Comparison of ENCODE assay signal across 20 cellular contexts in the genomic region with DNA sequence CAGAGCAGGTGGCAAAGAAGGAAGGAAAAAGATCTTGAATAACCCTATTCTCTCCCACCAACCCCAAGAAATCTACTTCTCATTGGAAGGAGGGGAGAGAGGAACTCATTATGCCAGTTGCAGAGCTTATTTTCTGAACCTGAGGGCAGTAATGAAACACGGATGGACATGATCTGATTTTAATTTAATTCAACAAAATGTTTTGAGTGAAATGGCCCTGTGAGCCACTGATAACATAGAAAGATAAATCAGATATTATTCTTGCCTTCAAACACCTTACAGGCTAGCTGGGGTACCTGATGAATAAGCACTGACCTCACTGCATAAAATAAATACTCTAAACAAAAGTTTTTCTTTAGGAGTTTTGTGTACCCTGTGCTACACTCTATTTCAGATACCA. TPM values are rescaled to one million over a fixed set of nuclear protein-coding genes. Genes with fewer than 3 reads are reported as not detected.
DNase-seq lines count a peak whose midpoint lies in the region; ATAC-seq and TF ChIP-seq lines count a peak whose summit lies in the region.
"Had no signal": no experiment of that assay in that cellular context is flagged by ENCODE, and none has a peak within 500 bp of the region (broad histone marks: within the 10 kb centered on the region; RNA-seq: fewer than 3 reads in every experiment).

No MANE protein-coding gene starts in this region.

- H3K27ac ChIP-seq in endodermal cell (ENCODE audit: low read depth, low read length): no peak overlapping the region
- H3K27ac ChIP-seq: epithelial cell of prostate, right atrium auricular region had no signal

- 88% methylated on average over 1 of the region's 1 CpG; no CpG with 5 or more reads in 1 of the 2 experiments for WGBS in endodermal cell (ENCODE audit: insufficient coverage in 1 of 2, insufficient read length in 1 of 2), 2 experiments

- CTCF ChIA-PET in activated CD8-positive, alpha-beta T cell treated with anti-CD3 and anti-CD28 coated beads, Interleukin-2, amount 10 ng/mL, durations not matched to agents 7 days and 5 days (lab: Charles Lee): interaction anchor here (0.9 to 3.4 kb wide), 10 partner anchors 9 to 103 kb away, joined by 3 to 23 read pairs (median 5); a partner anchor contains a TSS

- no peak overlapping the region for H3K4me3 ChIP-seq in endodermal cell (ENCODE audit: low read length)
- H3K4me3 ChIP-seq: breast epithelium, GM23338, right atrium auricular region had no signal

- peak overlapping the region; percentile 84 for H3K27ac Mint-ChIP-seq in activated CD8-positive, alpha-beta T cell treated with anti-CD3 and anti-CD28 coated beads, Interleukin-2, amount 10 ng/mL, durations not matched to agents 7 days and 5 days
- peak overlapping the region; percentile 89 for H3K27ac Mint-ChIP-seq in stimulated activated effector memory CD8-positive, alpha-beta T cell treated with anti-CD3 and anti-CD28 coated beads, Interleukin-12 subunit alpha, Interleukin-12 subunit beta, amount 100 ng/mL, for 72 hours
- no peak overlapping the region for H3K27ac Mint-ChIP-seq in endodermal cell
- H3K27ac Mint-ChIP-seq: GM23338 had no signal

- no peaks in the 10 kb centered on the region for H3K36me3 ChIP-seq in endodermal cell (ENCODE audit: control insufficient read depth, insufficient read depth, low read length)
- H3K36me3 ChIP-seq: breast epithelium, right atrium auricular region had no signal

- H3K4me1 ChIP-seq in endodermal cell (ENCODE audit: control insufficient read depth, insufficient read depth, low read length): no peaks in the 10 kb centered on the region
- H3K4me1 ChIP-seq: breast epithelium, Caco-2 had no signal

- H3K9me3 ChIP-seq in endodermal cell (ENCODE audit: control insufficient read depth, low read length): no peaks in the 10 kb centered on the region
- H3K9me3 ChIP-seq: breast epithelium, Caco-2, right atrium auricular region had no signal

- no peak for TF ChIP-seq CTCF in endodermal cell (conservative IDR thresholded peaks at IDR 0.05)

- no peaks in the 10 kb centered on the region for H3K27me3 Mint-ChIP-seq in activated T-cell treated with anti-CD3 and anti-CD28 coated beads, Interleukin-2, amount 50 U/mL, for 4 hours (ENCODE audit: low read depth)
- no peaks in the 10 kb centered on the region for H3K27me3 Mint-ChIP-seq in activated CD8-positive, alpha-beta T cell treated with anti-CD3 and anti-CD28 coated beads, Interleukin-2, amount 10 ng/mL, durations not matched to agents 7 days and 5 days (ENCODE audit: low read depth)
- no peaks in the 10 kb centered on the region for H3K27me3 Mint-ChIP-seq in endodermal cell (ENCODE audit: insufficient read depth)
- H3K27me3 Mint-ChIP-seq: dendritic cell treated with granulocyte-macrophage colony-stimulating factor and Interleukin-4, amounts not matched to agents 40 ng/mL and 50 ng/mL, for 4 days had no signal

- H3K27me3 ChIP-seq in endodermal cell (ENCODE audit: control insufficient read depth, insufficient read depth, low read length, poor library complexity, severe bottlenecking): no peaks in the 10 kb centered on the region
- H3K27me3 ChIP-seq: breast epithelium, right atrium auricular region had no signal

- H3K4me3 Mint-ChIP-seq in activated T-cell treated with anti-CD3 and anti-CD28 coated beads, Interleukin-2, amount 50 U/mL, for 4 hours: peak overlapping the region; percentile 8
- H3K4me3 Mint-ChIP-seq in activated CD8-positive, alpha-beta T cell treated with anti-CD3 and anti-CD28 coated beads, Interleukin-2, amount 10 ng/mL, durations not matched to agents 7 days and 5 days: no peak overlapping the region
- H3K4me3 Mint-ChIP-seq in stimulated activated effector memory CD8-positive, alpha-beta T cell treated with anti-CD3 and anti-CD28 coated beads, Interleukin-12 subunit alpha, Interleukin-12 subunit beta, amount 100 ng/mL, for 72 hours: no peak overlapping the region
- H3K4me3 Mint-ChIP-seq in endodermal cell: no peak overlapping the region
- H3K4me3 Mint-ChIP-seq: GM23338 had no signal

- ATAC-seq in activated T-cell treated with anti-CD3 and anti-CD28 coated beads, Interleukin-2, amount 50 U/mL, for 4 hours: no peak
- ATAC-seq in GM21717 (IDR thresholded peaks at IDR 0.05; ENCODE audit: unreplicated experiment): peak; percentile 0
- no peak for ATAC-seq in activated CD8-positive, alpha-beta T cell treated with anti-CD3 and anti-CD28 coated beads, Interleukin-2, amount 10 ng/mL, durations not matched to agents 7 days and 5 days
- ATAC-seq in stimulated activated effector memory CD8-positive, alpha-beta T cell treated with anti-CD3 and anti-CD28 coated beads, Interleukin-12 subunit alpha, Interleukin-12 subunit beta, amount 100 ng/mL, for 72 hours: no peak
- ATAC-seq: GM23338, left cardiac atrium had no signal

- no peak overlapping the region for H3K9ac ChIP-seq in endodermal cell (ENCODE audit: extremely low read depth, low read length, poor library complexity, severe bottlenecking)

- DNase-seq in activated T-cell treated with anti-CD3 and anti-CD28 coated beads, Interleukin-2, amount 50 U/mL, for 4 hours: no peak
- no peak for DNase-seq in activated T-cell treated with anti-CD3 and anti-CD28 coated beads, Interleukin-2, amount 50 U/mL, for 1 hour
- no peak for DNase-seq in activated CD8-positive, alpha-beta T cell treated with anti-CD3 and anti-CD28 coated beads, Interleukin-2, amount 10 ng/mL, durations not matched to agents 7 days and 5 days
- no peak for DNase-seq in stimulated activated effector memory CD8-positive, alpha-beta T cell treated with anti-CD3 and anti-CD28 coated beads, Interleukin-12 subunit alpha, Interleukin-12 subunit beta, amount 100 ng/mL, for 72 hours (ENCODE audit: low spot score in 2 of 2)
- DNase-seq in D341Med (ENCODE audit: low spot score) (no peak), endodermal cell (no peak), activated gamma-delta T cell (lab: John Stamatoyannopoulos, UW) (no peak)
- DNase-seq: Caco-2, left cardiac atrium, midbrain, NCI-H510A, occipital lobe, SHP77 had no signal

- POLR2A ChIA-PET in activated CD8-positive, alpha-beta T cell treated with anti-CD3 and anti-CD28 coated beads, Interleukin-2, amount 10 ng/mL, durations not matched to agents 7 days and 5 days (lab: Charles Lee): interaction anchor here (1.0 to 4.3 kb wide), 2 partner anchors 10 to 30 kb away, joined by 3 to 24 read pairs; a partner anchor contains a TSS

- no peaks in the 10 kb centered on the region for H3K9me3 Mint-ChIP-seq in activated T-cell treated with anti-CD3 and anti-CD28 coated beads, Interleukin-2, amount 50 U/mL, for 4 hours
- no peaks in the 10 kb centered on the region for H3K9me3 Mint-ChIP-seq in activated CD8-positive, alpha-beta T cell treated with anti-CD3 and anti-CD28 coated beads, Interleukin-2, amount 10 ng/mL, durations not matched to agents 7 days and 5 days (ENCODE audit: insufficient read depth)
- H3K9me3 Mint-ChIP-seq in stimulated activated effector memory CD8-positive, alpha-beta T cell treated with anti-CD3 and anti-CD28 coated beads, Interleukin-12 subunit alpha, Interleukin-12 subunit beta, amount 100 ng/mL, for 72 hours: no peaks in the 10 kb centered on the region
- H3K9me3 Mint-ChIP-seq in endodermal cell: no peaks in the 10 kb centered on the region
- H3K9me3 Mint-ChIP-seq: dendritic cell treated with granulocyte-macrophage colony-stimulating factor and Interleukin-4, amounts not matched to agents 40 ng/mL and 50 ng/mL, for 4 days; GM23338 had no signal

- H3K36me3 Mint-ChIP-seq in activated T-cell treated with anti-CD3 and anti-CD28 coated beads, Interleukin-2, amount 50 U/mL, for 4 hours (ENCODE audit: insufficient read depth): peaks cover 7% of the 10 kb centered on the region
- H3K36me3 Mint-ChIP-seq in activated CD8-positive, alpha-beta T cell treated with anti-CD3 and anti-CD28 coated beads, Interleukin-2, amount 10 ng/mL, durations not matched to agents 7 days and 5 days (ENCODE audit: low read depth): peaks cover 28% of the 10 kb centered on the region
- peaks cover 17% of the 10 kb centered on the region for H3K36me3 Mint-ChIP-seq in stimulated activated effector memory CD8-positive, alpha-beta T cell treated with anti-CD3 and anti-CD28 coated beads, Interleukin-12 subunit alpha, Interleukin-12 subunit beta, amount 100 ng/mL, for 72 hours
- no peaks in the 10 kb centered on the region for H3K36me3 Mint-ChIP-seq in endodermal cell (ENCODE audit: low read depth)

- peaks cover 67% of the 10 kb centered on the region for H3K4me1 Mint-ChIP-seq in activated T-cell treated with anti-CD3 and anti-CD28 coated beads, Interleukin-2, amount 50 U/mL, for 4 hours (ENCODE audit: low read depth)
- peaks cover 56% of the 10 kb centered on the region for H3K4me1 Mint-ChIP-seq in activated CD8-positive, alpha-beta T cell treated with anti-CD3 and anti-CD28 coated beads, Interleukin-2, amount 10 ng/mL, durations not matched to agents 7 days and 5 days (ENCODE audit: low read depth)
- H3K4me1 Mint-ChIP-seq in stimulated activated effector memory CD8-positive, alpha-beta T cell treated with anti-CD3 and anti-CD28 coated beads, Interleukin-12 subunit alpha, Interleukin-12 subunit beta, amount 100 ng/mL, for 72 hours: peaks cover 45% of the 10 kb centered on the region
- no peaks in the 10 kb centered on the region for H3K4me1 Mint-ChIP-seq in endodermal cell
- H3K4me1 Mint-ChIP-seq: GM23338 had no signal

RNA-seq across cellular contexts. Expression of a gene that starts 30.3 kb away (rescaled TPM):
- 10 to 100 TPM; 25.7 to 33.0 (median 30.7) TPM for total RNA-seq in activated T-cell treated with anti-CD3 and anti-CD28 coated beads, Interleukin-2, amount 50 U/mL, for 4 hours
- total RNA-seq in activated CD8-positive, alpha-beta T cell treated with anti-CD3 and anti-CD28 coated beads, Interleukin-2, amount 10 ng/mL, durations not matched to agents 7 days and 5 days: 10 to 100 TPM; 16.7 to 17.5 TPM
- total RNA-seq in endodermal cell: not detected
- not detected for polyA plus RNA-seq in endodermal cell (2013, experiment 1 of 2)
- polyA plus RNA-seq in endodermal cell (2013, experiment 2 of 2): not detected
- total RNA-seq: Caco-2, GM23338 had no signal
- polyA plus RNA-seq: AG04450, GM23338 had no signal

RNA-seq across cellular contexts. Expression of a gene that starts 47.3 kb away (rescaled TPM):
- total RNA-seq in activated T-cell treated with anti-CD3 and anti-CD28 coated beads, Interleukin-2, amount 50 U/mL, for 4 hours: 10 to 100 TPM; 37.0 to 39.7 (median 37.7) TPM
- total RNA-seq in activated CD8-positive, alpha-beta T cell treated with anti-CD3 and anti-CD28 coated beads, Interleukin-2, amount 10 ng/mL, durations not matched to agents 7 days and 5 days: 10 to 100 TPM; 26.8 to 28.8 TPM
- 10 to 100 TPM; 31.6 to 33.0 TPM for total RNA-seq in endodermal cell
- 67.0 TPM for polyA plus RNA-seq in endodermal cell (2013, experiment 1 of 2)
- 64.1 TPM for polyA plus RNA-seq in endodermal cell (2013, experiment 2 of 2)

Comparison
In these comparisons a context has a peak if more than half of its experiments do, and no peak if none do; other contexts are left out.
1. RNA of a gene that starts 30.3 kb away (total RNA-seq): 25.7 to 33.0 TPM in activated T-cell treated with anti-CD3 and anti-CD28 coated beads, Interleukin-2, amount 50 U/mL, for 4 hours and 16.7 to 17.5 TPM in activated CD8-positive, alpha-beta T cell treated with anti-CD3 and anti-CD28 coated beads, Interleukin-2, amount 10 ng/mL, durations not matched to agents 7 days and 5 days; not detected in endodermal cell; every median in the first group is over 10 times any median in the second.